Comparison of ENCODE assay signal across 26 cellular contexts in genomic region chr15:57548835-57549234, GRCh38. TPM values are rescaled to one million over a fixed set of nuclear protein-coding genes. Genes with fewer than 3 reads are reported as not detected.
A peak's percentile ranks its signal among the peaks of the same experiment; 100 is the strongest.
DNase-seq lines count a peak whose midpoint lies in the region; ATAC-seq, FAIRE-seq and TF ChIP-seq lines count a peak whose summit lies in the region.
"Had no signal": no experiment of that assay in that cellular context is flagged by ENCODE, and none has a peak within 500 bp of the region (broad histone marks: within the 10 kb centered on the region; RNA-seq: fewer than 3 reads in every experiment).

No MANE protein-coding gene starts in this region.

- DNase-seq in cardiac muscle cell (ENCODE audit: low read depth in 1 of 2, low spot score in 1 of 2) = no peak
- no peak for DNase-seq in left cardiac atrium
- DNase-seq in bronchial epithelial cell (ENCODE audit: low read depth) = no peak
- DNase-seq in stimulated activated naive B cell treated with anti-CD40 and anti-IgM and Interleukin-4, amounts not matched to agents 10 μg/mL and 1 μg/mL and 100 μg/mL, for 72 hours = no peak
- no peak for DNase-seq in cortex of kidney (lab: John Stamatoyannopoulos, UW)
- DNase-seq in nucleus accumbens (lab: John Stamatoyannopoulos, UW) = no peak
- no peak for DNase-seq in activated CD4-positive, CD25-positive, alpha-beta regulatory T cell treated with anti-CD3 and anti-CD28 coated beads, Interleukin-2, amount 50 U/mL, for 72 hours
- DNase-seq: activated CD4-positive, alpha-beta T cell treated with anti-CD3 and anti-CD28 coated beads for 48 hours; anterior cingulate cortex; HFFc6; KG1; kidney glomerular epithelial cell; NCI-H1694 treated with DMSO at 0.1 percent for 48 hours; NCI-H748 treated with DMSO at 0.1 percent for 48 hours; nephron progenitor cell; stimulated activated CD4-positive, alpha-beta T cell treated with anti-CD3 and anti-CD28 coated beads, Interleukin-4, amount 100 ng/mL, for 1 hour; SW 1271; upper lobe of right lung had no signal

- peaks cover 36% of the 10 kb centered on the region for H3K4me1 ChIP-seq in cardiac muscle cell (ENCODE audit: low read depth)
- peaks cover 51% of the 10 kb centered on the region for H3K4me1 ChIP-seq in mesodermal cell (ENCODE audit: control insufficient read depth, insufficient read depth, low read length, poor library complexity, severe bottlenecking)

- H3K36me3 Mint-ChIP-seq in stimulated activated naive B cell treated with anti-CD40 and anti-IgM and Interleukin-4, amounts not matched to agents 10 μg/mL and 1 μg/mL and 100 μg/mL, for 72 hours = no peaks in the 10 kb centered on the region
- H3K36me3 Mint-ChIP-seq: activated naive CD4-positive, alpha-beta T cell treated with anti-CD3 and anti-CD28 coated beads, Interleukin-2, amount 50 U/mL, for 24 hours had no signal

- peak overlapping the region; percentile 97 for H3K27ac ChIP-seq in cardiac muscle cell
- peak overlapping the region; percentile 36 for H3K27ac ChIP-seq in mesodermal cell (ENCODE audit: low read depth, low read length, severe bottlenecking)
- H3K27ac ChIP-seq: upper lobe of right lung had no signal

- peak overlapping the region; percentile 26 for H3K27ac Mint-ChIP-seq in stimulated activated naive B cell treated with anti-CD40 and anti-IgM and Interleukin-4, amounts not matched to agents 10 μg/mL and 1 μg/mL and 100 μg/mL, for 72 hours
- H3K27ac Mint-ChIP-seq: activated naive CD4-positive, alpha-beta T cell treated with anti-CD3 and anti-CD28 coated beads, Interleukin-2, amount 50 U/mL, for 24 hours; B cell; HFFc6; stimulated activated naive CD8-positive, alpha-beta T cell treated with anti-CD3 and anti-CD28 coated beads, Interleukin-15, Interleukin-2, amounts not matched to agents 100 ng/mL and 50 ng/mL, for 24 hours had no signal

- no peak for ATAC-seq in left cardiac atrium
- ATAC-seq in stimulated activated naive B cell treated with anti-CD40 and anti-IgM and Interleukin-4, amounts not matched to agents 10 μg/mL and 1 μg/mL and 100 μg/mL, for 72 hours (replicated peaks) = no peak
- ATAC-seq: gastroesophageal sphincter, upper lobe of right lung had no signal

- H3K36me3 ChIP-seq in cardiac muscle cell (peaks cover 63% of the 10 kb centered on the region), bronchial epithelial cell (ENCODE audit: control insufficient read depth, insufficient read depth, low read length) (no peaks in the 10 kb centered on the region), mesodermal cell (ENCODE audit: control insufficient read depth, insufficient read depth, low read length) (peaks cover 74% of the 10 kb centered on the region)
- H3K36me3 ChIP-seq: upper lobe of right lung had no signal

- H3K9me3 ChIP-seq in cardiac muscle cell (ENCODE audit: low read depth) (no peaks in the 10 kb centered on the region), mesodermal cell (ENCODE audit: control insufficient read depth, low read length) (no peaks in the 10 kb centered on the region)
- H3K9me3 ChIP-seq: gastroesophageal sphincter, upper lobe of right lung had no signal

- H3K27me3 ChIP-seq in cardiac muscle cell (no peaks in the 10 kb centered on the region), bronchial epithelial cell (ENCODE audit: control insufficient read depth, insufficient read depth, low read length) (peaks cover 1% of the 10 kb centered on the region)
- H3K27me3 ChIP-seq: gastroesophageal sphincter, upper lobe of right lung had no signal

- H3K4me3 Mint-ChIP-seq in stimulated activated naive B cell treated with anti-CD40 and anti-IgM and Interleukin-4, amounts not matched to agents 10 μg/mL and 1 μg/mL and 100 μg/mL, for 72 hours = no peak overlapping the region
- H3K4me3 Mint-ChIP-seq: activated naive CD4-positive, alpha-beta T cell treated with anti-CD3 and anti-CD28 coated beads, Interleukin-2, amount 50 U/mL, for 24 hours; B cell; HFFc6; nephron progenitor cell; stimulated activated naive CD8-positive, alpha-beta T cell treated with anti-CD3 and anti-CD28 coated beads, Interleukin-15, Interleukin-2, amounts not matched to agents 100 ng/mL and 50 ng/mL, for 24 hours had no signal

- H3K4me1 Mint-ChIP-seq in stimulated activated naive B cell treated with anti-CD40 and anti-IgM and Interleukin-4, amounts not matched to agents 10 μg/mL and 1 μg/mL and 100 μg/mL, for 72 hours = no peaks in the 10 kb centered on the region
- H3K4me1 Mint-ChIP-seq: activated naive CD4-positive, alpha-beta T cell treated with anti-CD3 and anti-CD28 coated beads, Interleukin-2, amount 50 U/mL, for 24 hours; B cell had no signal

- H3K27me3 Mint-ChIP-seq in stimulated activated naive B cell treated with anti-CD40 and anti-IgM and Interleukin-4, amounts not matched to agents 10 μg/mL and 1 μg/mL and 100 μg/mL, for 72 hours = no peaks in the 10 kb centered on the region
- H3K27me3 Mint-ChIP-seq: activated naive CD4-positive, alpha-beta T cell treated with anti-CD3 and anti-CD28 coated beads, Interleukin-2, amount 50 U/mL, for 24 hours; stimulated activated naive CD8-positive, alpha-beta T cell treated with anti-CD3 and anti-CD28 coated beads, Interleukin-15, Interleukin-2, amounts not matched to agents 100 ng/mL and 50 ng/mL, for 24 hours had no signal

- 90 to 95% methylated on average over 5 of the region's 5 CpGs for WGBS in mesodermal cell (ENCODE audit: insufficient coverage in 2 of 2), 2 experiments

- peak; percentile 13 for FAIRE-seq in bronchial epithelial cell (lab: Jason Lieb, UNC)
- FAIRE-seq: GM12892, GM19239, TTC549 had no signal

- H3K9me3 Mint-ChIP-seq in stimulated activated naive B cell treated with anti-CD40 and anti-IgM and Interleukin-4, amounts not matched to agents 10 μg/mL and 1 μg/mL and 100 μg/mL, for 72 hours = no peaks in the 10 kb centered on the region
- H3K9me3 Mint-ChIP-seq: activated naive CD4-positive, alpha-beta T cell treated with anti-CD3 and anti-CD28 coated beads, Interleukin-2, amount 50 U/mL, for 24 hours; HFFc6; nephron progenitor cell; stimulated activated naive CD8-positive, alpha-beta T cell treated with anti-CD3 and anti-CD28 coated beads, Interleukin-15, Interleukin-2, amounts not matched to agents 100 ng/mL and 50 ng/mL, for 24 hours had no signal

- TF ChIP-seq CTCF in cardiac muscle cell (IDR thresholded peaks at IDR 0.05; ENCODE audit: low read depth, low read length) = no peak
- no peak for TF ChIP-seq CTCF in bronchial epithelial cell (IDR thresholded peaks at IDR 0.05; ENCODE audit: insufficient read depth, low read length, severe bottlenecking)

- intact Hi-C loops in left cardiac atrium (cut with DNase I) = no loop called here

- H3K4me3 ChIP-seq in cardiac muscle cell (no peak overlapping the region), bronchial epithelial cell (ENCODE audit: low read depth, low read length) (no peak overlapping the region), mesodermal cell (ENCODE audit: extremely low read depth, insufficient read depth, low read length, poor library complexity, severe bottlenecking) (no peak overlapping the region)
- H3K4me3 ChIP-seq: gastroesophageal sphincter, upper lobe of right lung had no signal

RNA-seq across cellular contexts. Expression of gene MYZAP, which starts 42.9 kb away (rescaled TPM):
- total RNA-seq in cardiac muscle cell = 103 and 143 TPM in 2 replicates
- 175 and 230 TPM in 2 replicates for polyA plus RNA-seq in cardiac muscle cell
- 100 to 1,000 TPM; 429 to 452 TPM for total RNA-seq in left cardiac atrium
- 2.4 and 4.2 TPM in 2 replicates for total RNA-seq in bronchial epithelial cell
- polyA plus RNA-seq in mesodermal cell (2013, experiment 1 of 2) = 12.3 TPM
- 7.7 TPM for polyA plus RNA-seq in mesodermal cell (2013, experiment 2 of 2)

Comparison
In these comparisons a context has a peak if more than half of its experiments do, and no peak if none do; other contexts are left out.
1. RNA of gene MYZAP, which starts 42.9 kb away (total RNA-seq): 429 to 452 TPM in left cardiac atrium and 103 to 143 TPM in cardiac muscle cell; 2.4 to 4.2 TPM in bronchial epithelial cell; every median in the first group is over 10 times any median in the second.